Comparison of ENCODE assay signal across 1 cellular context in the genomic region with DNA sequence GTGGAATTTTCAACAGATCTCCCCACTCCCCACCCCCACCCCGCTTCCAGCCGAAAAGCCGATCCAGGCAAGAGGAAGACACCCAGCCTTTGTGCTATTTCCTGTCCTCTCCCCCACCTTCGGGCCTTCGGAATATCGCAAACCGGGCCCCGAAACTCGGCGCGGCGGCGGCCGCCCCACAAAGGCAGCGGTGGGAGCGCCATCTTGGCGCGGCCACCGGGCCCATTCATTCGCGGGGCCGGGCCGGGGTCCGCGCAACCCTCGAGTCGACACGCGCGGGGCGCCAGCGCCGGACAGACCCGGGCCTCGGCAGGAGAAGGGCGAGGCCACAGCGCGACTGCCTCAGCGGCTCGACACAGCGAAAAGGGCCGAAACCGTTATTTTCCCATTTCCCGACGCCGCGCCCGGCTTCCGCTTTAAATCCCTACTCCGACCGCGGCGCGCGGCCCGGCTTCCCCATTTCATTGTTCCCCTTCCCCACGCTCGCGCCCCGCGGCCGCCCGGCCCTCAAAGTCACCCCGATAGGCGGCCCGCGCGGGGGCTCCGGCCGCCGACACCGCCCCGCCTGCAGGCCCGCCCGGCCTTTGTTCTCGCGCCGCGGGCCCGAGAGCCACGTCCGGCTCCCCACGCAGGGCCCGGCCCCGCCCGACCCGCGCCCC.
TF ChIP-seq lines count a peak whose summit lies in the region.

No MANE protein-coding gene starts in this region.

TF ChIP-seq in H1, 55 proteins besides CTCF, POLR2A, EP300 and RAD21:
- TF ChIP-seq KDM1A (IDR thresholded peaks at IDR 0.05; ENCODE audit: borderline replicate concordance, low read length) (peak; percentile 75), YY1 (IDR thresholded peaks at IDR 0.05; ENCODE audit: low read depth, low read length) (peak; percentile 88), RBBP5 (IDR thresholded peaks at IDR 0.05; ENCODE audit: borderline replicate concordance, low read depth, low read length) (0 out of 2 replicates have a peak, but pooled peaks have one; percentile 78), PHF8 (conservative IDR thresholded peaks at IDR 0.05; ENCODE audit: low read depth, low read length) (peak; percentile 63), TCF12 (IDR thresholded peaks at IDR 0.05; ENCODE audit: low read depth, low read length) (no peak), JUN (IDR thresholded peaks at IDR 0.05; ENCODE audit: low read depth, low read length) (no peak), SRF (IDR thresholded peaks at IDR 0.05; ENCODE audit: low read depth, low read length) (no peak), KDM4A (IDR thresholded peaks at IDR 0.05; ENCODE audit: low read depth, low read length, severe bottlenecking) (peak; percentile 48), TAF1 (IDR thresholded peaks at IDR 0.05; ENCODE audit: low read depth, low read length) (peak; percentile 64), SAP30 (IDR thresholded peaks at IDR 0.05; ENCODE audit: insufficient read depth, insufficient replicate concordance, low read length) (no peak), BACH1 (IDR thresholded peaks at IDR 0.05; ENCODE audit: low read length) (peak; percentile 39; the same call in 1 of the 2 replicates), RXRA (IDR thresholded peaks at IDR 0.05; ENCODE audit: insufficient read depth, low read depth, low read length) (no peak), HDAC2 (IDR thresholded peaks at IDR 0.05; ENCODE audit: borderline replicate concordance in 1 of 2, low read depth in 2 of 2, low read length in 2 of 2) (peak in 1 of 2 experiments; percentile 61; a peak in 1 of 4 replicates), ZNF274 (IDR thresholded peaks at IDR 0.05; ENCODE audit: borderline replicate concordance, extremely low read depth, low read length) (no peak), HDAC6 (IDR thresholded peaks at IDR 0.05; ENCODE audit: low read depth, low read length) (no peak)
- TF ChIP-seq, protein P1, sequence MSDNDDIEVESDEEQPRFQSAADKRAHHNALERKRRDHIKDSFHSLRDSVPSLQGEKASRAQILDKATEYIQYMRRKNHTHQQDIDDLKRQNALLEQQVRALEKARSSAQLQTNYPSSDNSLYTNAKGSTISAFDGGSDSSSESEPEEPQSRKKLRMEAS (IDR thresholded peaks at IDR 0.05) = no peak
TF ChIP-seq in H1: peak in this region for 8.
